Comparison of ENCODE assay signal across 1 cellular context in the genomic region with DNA sequence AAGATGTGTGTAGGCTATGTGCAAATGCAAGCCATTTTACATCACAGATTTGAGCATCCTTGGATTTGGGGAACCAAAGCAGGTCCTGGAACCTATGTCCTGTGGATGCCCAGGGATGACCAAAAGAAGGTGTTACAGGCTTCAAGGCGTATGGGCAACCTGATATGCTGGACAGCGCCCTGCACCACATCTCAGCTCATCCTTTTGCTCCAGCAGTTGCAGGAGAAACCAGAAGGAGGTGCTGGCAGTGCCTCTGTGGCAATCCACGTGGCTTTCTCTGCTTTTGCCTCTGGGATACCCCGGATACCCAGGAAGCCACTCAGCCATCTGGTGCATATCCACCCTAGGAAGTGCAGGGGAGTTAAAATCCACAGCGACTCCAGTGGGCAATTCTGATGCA.
TF ChIP-seq lines count a peak whose summit lies in the region.

No MANE protein-coding gene starts in this region.

TF ChIP-seq in K562, 482 proteins besides CTCF, POLR2A, EP300 and RAD21 (continued from another document):
- TF ChIP-seq, protein P1, sequence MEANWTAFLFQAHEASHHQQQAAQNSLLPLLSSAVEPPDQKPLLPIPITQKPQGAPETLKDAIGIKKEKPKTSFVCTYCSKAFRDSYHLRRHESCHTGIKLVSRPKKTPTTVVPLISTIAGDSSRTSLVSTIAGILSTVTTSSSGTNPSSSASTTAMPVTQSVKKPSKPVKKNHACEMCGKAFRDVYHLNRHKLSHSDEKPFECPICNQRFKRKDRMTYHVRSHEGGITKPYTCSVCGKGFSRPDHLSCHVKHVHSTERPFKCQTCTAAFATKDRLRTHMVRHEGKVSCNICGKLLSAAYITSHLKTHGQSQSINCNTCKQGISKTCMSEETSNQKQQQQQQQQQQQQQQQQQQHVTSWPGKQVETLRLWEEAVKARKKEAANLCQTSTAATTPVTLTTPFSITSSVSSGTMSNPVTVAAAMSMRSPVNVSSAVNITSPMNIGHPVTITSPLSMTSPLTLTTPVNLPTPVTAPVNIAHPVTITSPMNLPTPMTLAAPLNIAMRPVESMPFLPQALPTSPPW (CRISPR knock-in tag; IDR thresholded peaks at IDR 0.05): no peak
- TF ChIP-seq MXI1 (IDR thresholded peaks at IDR 0.05; ENCODE audit: low read depth, low read length): no peak
- TF ChIP-seq RFX1 (IDR thresholded peaks at IDR 0.05): no peak
- no peak for TF ChIP-seq RCOR1 (IDR thresholded peaks at IDR 0.05; ENCODE audit: borderline replicate concordance in 1 of 2, low read depth in 2 of 2, low read length in 2 of 2)
- TF ChIP-seq BCOR (IDR thresholded peaks at IDR 0.05): no peak
- no peak for TF ChIP-seq DACH1 (IDR thresholded peaks at IDR 0.05; ENCODE audit: partially characterized antibody)
- no peak for TF ChIP-seq ZNF644 (tag; IDR thresholded peaks at IDR 0.05; ENCODE audit: low read depth)
- TF ChIP-seq, protein P2, sequence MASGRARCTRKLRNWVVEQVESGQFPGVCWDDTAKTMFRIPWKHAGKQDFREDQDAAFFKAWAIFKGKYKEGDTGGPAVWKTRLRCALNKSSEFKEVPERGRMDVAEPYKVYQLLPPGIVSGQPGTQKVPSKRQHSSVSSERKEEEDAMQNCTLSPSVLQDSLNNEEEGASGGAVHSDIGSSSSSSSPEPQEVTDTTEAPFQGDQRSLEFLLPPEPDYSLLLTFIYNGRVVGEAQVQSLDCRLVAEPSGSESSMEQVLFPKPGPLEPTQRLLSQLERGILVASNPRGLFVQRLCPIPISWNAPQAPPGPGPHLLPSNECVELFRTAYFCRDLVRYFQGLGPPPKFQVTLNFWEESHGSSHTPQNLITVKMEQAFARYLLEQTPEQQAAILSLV (tag; IDR thresholded peaks at IDR 0.05): no peak
- TF ChIP-seq HEY1 (CRISPR knock-in tag; IDR thresholded peaks at IDR 0.05; ENCODE audit: borderline replicate concordance): no peak
- TF ChIP-seq, protein P3, sequence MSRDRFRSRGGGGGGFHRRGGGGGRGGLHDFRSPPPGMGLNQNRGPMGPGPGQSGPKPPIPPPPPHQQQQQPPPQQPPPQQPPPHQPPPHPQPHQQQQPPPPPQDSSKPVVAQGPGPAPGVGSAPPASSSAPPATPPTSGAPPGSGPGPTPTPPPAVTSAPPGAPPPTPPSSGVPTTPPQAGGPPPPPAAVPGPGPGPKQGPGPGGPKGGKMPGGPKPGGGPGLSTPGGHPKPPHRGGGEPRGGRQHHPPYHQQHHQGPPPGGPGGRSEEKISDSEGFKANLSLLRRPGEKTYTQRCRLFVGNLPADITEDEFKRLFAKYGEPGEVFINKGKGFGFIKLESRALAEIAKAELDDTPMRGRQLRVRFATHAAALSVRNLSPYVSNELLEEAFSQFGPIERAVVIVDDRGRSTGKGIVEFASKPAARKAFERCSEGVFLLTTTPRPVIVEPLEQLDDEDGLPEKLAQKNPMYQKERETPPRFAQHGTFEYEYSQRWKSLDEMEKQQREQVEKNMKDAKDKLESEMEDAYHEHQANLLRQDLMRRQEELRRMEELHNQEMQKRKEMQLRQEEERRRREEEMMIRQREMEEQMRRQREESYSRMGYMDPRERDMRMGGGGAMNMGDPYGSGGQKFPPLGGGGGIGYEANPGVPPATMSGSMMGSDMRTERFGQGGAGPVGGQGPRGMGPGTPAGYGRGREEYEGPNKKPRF (IDR thresholded peaks at IDR 0.05; ENCODE audit: low read depth, low read length): no peak
- TF ChIP-seq, protein P4, sequence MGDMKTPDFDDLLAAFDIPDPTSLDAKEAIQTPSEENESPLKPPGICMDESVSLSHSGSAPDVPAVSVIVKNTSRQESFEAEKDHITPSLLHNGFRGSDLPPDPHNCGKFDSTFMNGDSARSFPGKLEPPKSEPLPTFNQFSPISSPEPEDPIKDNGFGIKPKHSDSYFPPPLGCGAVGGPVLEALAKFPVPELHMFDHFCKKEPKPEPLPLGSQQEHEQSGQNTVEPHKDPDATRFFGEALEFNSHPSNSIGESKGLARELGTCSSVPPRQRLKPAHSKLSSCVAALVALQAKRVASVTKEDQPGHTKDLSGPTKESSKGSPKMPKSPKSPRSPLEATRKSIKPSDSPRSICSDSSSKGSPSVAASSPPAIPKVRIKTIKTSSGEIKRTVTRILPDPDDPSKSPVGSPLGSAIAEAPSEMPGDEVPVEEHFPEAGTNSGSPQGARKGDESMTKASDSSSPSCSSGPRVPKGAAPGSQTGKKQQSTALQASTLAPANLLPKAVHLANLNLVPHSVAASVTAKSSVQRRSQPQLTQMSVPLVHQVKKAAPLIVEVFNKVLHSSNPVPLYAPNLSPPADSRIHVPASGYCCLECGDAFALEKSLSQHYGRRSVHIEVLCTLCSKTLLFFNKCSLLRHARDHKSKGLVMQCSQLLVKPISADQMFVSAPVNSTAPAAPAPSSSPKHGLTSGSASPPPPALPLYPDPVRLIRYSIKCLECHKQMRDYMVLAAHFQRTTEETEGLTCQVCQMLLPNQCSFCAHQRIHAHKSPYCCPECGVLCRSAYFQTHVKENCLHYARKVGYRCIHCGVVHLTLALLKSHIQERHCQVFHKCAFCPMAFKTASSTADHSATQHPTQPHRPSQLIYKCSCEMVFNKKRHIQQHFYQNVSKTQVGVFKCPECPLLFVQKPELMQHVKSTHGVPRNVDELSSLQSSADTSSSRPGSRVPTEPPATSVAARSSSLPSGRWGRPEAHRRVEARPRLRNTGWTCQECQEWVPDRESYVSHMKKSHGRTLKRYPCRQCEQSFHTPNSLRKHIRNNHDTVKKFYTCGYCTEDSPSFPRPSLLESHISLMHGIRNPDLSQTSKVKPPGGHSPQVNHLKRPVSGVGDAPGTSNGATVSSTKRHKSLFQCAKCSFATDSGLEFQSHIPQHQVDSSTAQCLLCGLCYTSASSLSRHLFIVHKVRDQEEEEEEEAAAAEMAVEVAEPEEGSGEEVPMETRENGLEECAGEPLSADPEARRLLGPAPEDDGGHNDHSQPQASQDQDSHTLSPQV (IDR thresholded peaks at IDR 0.05): no peak
- no peak for TF ChIP-seq MAFF (IDR thresholded peaks at IDR 0.05; ENCODE audit: low read length)
- TF ChIP-seq, protein P5, sequence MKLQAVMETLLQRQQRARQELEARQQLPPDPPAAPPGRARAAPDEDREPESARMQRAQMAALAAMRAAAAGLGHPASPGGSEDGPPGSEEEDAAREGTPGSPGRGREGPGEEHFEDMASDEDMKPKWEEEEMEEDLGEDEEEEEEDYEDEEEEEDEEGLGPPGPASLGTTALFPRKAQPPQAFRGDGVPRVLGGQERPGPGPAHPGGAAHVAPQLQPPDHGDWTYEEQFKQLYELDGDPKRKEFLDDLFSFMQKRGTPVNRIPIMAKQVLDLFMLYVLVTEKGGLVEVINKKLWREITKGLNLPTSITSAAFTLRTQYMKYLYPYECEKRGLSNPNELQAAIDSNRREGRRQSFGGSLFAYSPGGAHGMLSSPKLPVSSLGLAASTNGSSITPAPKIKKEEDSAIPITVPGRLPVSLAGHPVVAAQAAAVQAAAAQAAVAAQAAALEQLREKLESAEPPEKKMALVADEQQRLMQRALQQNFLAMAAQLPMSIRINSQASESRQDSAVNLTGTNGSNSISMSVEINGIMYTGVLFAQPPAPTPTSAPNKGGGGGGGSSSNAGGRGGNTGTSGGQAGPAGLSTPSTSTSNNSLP (IDR thresholded peaks at IDR 0.05; ENCODE audit: borderline replicate concordance, low read depth, low read length): no peak
